2 cellular contexts compared by ENCODE assay signal in the genomic region with DNA sequence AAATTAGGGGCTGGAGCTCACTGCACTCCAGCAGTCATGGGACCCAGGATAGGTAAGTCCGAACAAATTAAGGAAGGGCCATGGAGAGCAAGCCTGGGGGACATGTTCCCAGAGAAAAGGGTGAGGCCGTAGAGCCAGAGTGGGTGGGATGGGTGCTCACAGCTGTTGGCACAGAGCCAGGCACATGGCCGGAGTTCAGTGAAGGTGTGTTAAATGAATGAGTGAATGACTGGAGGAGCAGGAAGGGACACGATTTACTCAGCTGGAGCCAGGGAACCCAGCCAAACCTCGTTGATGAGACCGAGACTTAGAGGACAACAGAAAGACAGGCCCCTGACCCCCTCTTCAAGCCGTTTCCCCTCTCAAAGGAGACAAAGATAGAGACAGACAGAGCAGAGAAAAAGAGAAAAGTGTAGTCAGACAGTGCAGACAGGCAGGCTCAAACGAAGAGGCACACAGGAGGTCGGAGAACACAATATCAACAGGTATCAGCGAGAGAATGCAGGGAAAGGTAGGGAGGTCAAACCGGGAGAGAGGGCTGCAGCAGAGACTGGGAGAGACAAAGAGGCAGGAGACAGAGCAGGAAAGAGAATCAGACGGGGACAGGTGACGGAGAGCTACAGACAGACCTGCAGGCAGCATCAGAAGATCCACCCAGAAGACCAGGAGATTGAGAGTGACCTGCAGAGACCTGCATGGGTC.
TF ChIP-seq lines count a peak whose summit lies in the region.

No MANE protein-coding gene starts in this region.

TF ChIP-seq in K562, 482 proteins besides CTCF, POLR2A, EP300 and RAD21:
- TF ChIP-seq NFIX (CRISPR knock-in tag; IDR thresholded peaks at IDR 0.05; ENCODE audit: low read depth): peak; percentile 62; the same call in 1 of the 2 replicates
- TF ChIP-seq NFIC (IDR thresholded peaks at IDR 0.05): peak; percentile 95
- TF ChIP-seq, protein P1, sequence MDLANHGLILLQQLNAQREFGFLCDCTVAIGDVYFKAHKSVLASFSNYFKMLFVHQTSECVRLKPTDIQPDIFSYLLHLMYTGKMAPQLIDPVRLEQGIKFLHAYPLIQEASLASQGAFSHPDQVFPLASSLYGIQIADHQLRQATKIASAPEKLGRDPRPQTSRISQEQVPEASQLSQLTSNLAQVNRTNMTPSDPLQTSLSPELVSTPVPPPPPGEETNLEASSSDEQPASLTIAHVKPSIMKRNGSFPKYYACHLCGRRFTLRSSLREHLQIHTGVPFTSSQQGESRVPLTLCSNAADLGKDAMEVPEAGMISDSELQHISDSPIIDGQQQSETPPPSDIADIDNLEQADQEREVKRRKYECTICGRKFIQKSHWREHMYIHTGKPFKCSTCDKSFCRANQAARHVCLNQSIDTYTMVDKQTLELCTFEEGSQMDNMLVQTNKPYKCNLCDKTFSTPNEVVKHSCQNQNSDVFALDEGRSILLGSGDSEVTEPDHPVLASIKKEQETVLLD (IDR thresholded peaks at IDR 0.05): no peak
- no peak for TF ChIP-seq TEAD4 (IDR thresholded peaks at IDR 0.05; ENCODE audit: low read length)
- TF ChIP-seq TEAD4 (CRISPR knock-in tag; IDR thresholded peaks at IDR 0.05; ENCODE audit: borderline replicate concordance): no peak
- TF ChIP-seq ZSCAN32 (CRISPR knock-in tag; IDR thresholded peaks at IDR 0.05): no peak
TF ChIP-seq in K562: peak in this region for 2.

TF ChIP-seq in HepG2, 621 proteins besides CTCF, POLR2A, EP300 and RAD21 (continues in another document):
- no peak for TF ChIP-seq FOXK1 (CRISPR knock-in tag; IDR thresholded peaks at IDR 0.05; ENCODE audit: borderline replicate concordance, low read depth)
- no peak for TF ChIP-seq SSRP1 (CRISPR knock-in tag; IDR thresholded peaks at IDR 0.05)
- no peak for TF ChIP-seq RORA (CRISPR knock-in tag; IDR thresholded peaks at IDR 0.05)
- 0 out of 2 replicates have a peak, but pooled peaks have one; percentile 24 for TF ChIP-seq ZNF605 (CRISPR knock-in tag; IDR thresholded peaks at IDR 0.05)
- TF ChIP-seq NFKB2 (CRISPR knock-in tag; IDR thresholded peaks at IDR 0.05; ENCODE audit: borderline replicate concordance): no peak
- TF ChIP-seq ELF3 (CRISPR knock-in tag; IDR thresholded peaks at IDR 0.05): no peak
- TF ChIP-seq, protein P2, sequence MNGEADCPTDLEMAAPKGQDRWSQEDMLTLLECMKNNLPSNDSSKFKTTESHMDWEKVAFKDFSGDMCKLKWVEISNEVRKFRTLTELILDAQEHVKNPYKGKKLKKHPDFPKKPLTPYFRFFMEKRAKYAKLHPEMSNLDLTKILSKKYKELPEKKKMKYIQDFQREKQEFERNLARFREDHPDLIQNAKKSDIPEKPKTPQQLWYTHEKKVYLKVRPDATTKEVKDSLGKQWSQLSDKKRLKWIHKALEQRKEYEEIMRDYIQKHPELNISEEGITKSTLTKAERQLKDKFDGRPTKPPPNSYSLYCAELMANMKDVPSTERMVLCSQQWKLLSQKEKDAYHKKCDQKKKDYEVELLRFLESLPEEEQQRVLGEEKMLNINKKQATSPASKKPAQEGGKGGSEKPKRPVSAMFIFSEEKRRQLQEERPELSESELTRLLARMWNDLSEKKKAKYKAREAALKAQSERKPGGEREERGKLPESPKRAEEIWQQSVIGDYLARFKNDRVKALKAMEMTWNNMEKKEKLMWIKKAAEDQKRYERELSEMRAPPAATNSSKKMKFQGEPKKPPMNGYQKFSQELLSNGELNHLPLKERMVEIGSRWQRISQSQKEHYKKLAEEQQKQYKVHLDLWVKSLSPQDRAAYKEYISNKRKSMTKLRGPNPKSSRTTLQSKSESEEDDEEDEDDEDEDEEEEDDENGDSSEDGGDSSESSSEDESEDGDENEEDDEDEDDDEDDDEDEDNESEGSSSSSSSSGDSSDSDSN (CRISPR knock-in tag; IDR thresholded peaks at IDR 0.05): no peak
- TF ChIP-seq, protein P3, sequence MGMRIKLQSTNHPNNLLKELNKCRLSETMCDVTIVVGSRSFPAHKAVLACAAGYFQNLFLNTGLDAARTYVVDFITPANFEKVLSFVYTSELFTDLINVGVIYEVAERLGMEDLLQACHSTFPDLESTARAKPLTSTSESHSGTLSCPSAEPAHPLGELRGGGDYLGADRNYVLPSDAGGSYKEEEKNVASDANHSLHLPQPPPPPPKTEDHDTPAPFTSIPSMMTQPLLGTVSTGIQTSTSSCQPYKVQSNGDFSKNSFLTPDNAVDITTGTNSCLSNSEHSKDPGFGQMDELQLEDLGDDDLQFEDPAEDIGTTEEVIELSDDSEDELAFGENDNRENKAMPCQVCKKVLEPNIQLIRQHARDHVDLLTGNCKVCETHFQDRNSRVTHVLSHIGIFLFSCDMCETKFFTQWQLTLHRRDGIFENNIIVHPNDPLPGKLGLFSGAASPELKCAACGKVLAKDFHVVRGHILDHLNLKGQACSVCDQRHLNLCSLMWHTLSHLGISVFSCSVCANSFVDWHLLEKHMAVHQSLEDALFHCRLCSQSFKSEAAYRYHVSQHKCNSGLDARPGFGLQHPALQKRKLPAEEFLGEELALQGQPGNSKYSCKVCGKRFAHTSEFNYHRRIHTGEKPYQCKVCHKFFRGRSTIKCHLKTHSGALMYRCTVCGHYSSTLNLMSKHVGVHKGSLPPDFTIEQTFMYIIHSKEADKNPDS (CRISPR knock-in tag; IDR thresholded peaks at IDR 0.05): no peak
- no peak for TF ChIP-seq ZNF484 (CRISPR knock-in tag; IDR thresholded peaks at IDR 0.05; ENCODE audit: borderline replicate concordance, low read depth)
- TF ChIP-seq, protein P4, sequence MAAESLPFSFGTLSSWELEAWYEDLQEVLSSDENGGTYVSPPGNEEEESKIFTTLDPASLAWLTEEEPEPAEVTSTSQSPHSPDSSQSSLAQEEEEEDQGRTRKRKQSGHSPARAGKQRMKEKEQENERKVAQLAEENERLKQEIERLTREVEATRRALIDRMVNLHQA (CRISPR knock-in tag; IDR thresholded peaks at IDR 0.05): no peak
- TF ChIP-seq ZNF501 (CRISPR knock-in tag; IDR thresholded peaks at IDR 0.05): 0 out of 2 replicates have a peak, but pooled peaks have one; percentile 28
- TF ChIP-seq ZNF546 (CRISPR knock-in tag; conservative IDR thresholded peaks at IDR 0.05): no peak
- no peak for TF ChIP-seq JUND (CRISPR knock-in tag; IDR thresholded peaks at IDR 0.05)
- TF ChIP-seq, protein P5, sequence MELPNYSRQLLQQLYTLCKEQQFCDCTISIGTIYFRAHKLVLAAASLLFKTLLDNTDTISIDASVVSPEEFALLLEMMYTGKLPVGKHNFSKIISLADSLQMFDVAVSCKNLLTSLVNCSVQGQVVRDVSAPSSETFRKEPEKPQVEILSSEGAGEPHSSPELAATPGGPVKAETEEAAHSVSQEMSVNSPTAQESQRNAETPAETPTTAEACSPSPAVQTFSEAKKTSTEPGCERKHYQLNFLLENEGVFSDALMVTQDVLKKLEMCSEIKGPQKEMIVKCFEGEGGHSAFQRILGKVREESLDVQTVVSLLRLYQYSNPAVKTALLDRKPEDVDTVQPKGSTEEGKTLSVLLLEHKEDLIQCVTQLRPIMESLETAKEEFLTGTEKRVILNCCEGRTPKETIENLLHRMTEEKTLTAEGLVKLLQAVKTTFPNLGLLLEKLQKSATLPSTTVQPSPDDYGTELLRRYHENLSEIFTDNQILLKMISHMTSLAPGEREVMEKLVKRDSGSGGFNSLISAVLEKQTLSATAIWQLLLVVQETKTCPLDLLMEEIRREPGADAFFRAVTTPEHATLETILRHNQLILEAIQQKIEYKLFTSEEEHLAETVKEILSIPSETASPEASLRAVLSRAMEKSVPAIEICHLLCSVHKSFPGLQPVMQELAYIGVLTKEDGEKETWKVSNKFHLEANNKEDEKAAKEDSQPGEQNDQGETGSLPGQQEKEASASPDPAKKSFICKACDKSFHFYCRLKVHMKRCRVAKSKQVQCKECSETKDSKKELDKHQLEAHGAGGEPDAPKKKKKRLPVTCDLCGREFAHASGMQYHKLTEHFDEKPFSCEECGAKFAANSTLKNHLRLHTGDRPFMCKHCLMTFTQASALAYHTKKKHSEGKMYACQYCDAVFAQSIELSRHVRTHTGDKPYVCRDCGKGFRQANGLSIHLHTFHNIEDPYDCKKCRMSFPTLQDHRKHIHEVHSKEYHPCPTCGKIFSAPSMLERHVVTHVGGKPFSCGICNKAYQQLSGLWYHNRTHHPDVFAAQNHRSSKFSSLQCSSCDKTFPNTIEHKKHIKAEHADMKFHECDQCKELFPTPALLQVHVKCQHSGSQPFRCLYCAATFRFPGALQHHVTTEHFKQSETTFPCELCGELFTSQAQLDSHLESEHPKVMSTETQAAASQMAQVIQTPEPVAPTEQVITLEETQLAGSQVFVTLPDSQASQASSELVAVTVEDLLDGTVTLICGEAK (IDR thresholded peaks at IDR 0.05): no peak
- TF ChIP-seq, protein P5 (CRISPR knock-in tag; IDR thresholded peaks at IDR 0.05): no peak
- TF ChIP-seq, protein P6, sequence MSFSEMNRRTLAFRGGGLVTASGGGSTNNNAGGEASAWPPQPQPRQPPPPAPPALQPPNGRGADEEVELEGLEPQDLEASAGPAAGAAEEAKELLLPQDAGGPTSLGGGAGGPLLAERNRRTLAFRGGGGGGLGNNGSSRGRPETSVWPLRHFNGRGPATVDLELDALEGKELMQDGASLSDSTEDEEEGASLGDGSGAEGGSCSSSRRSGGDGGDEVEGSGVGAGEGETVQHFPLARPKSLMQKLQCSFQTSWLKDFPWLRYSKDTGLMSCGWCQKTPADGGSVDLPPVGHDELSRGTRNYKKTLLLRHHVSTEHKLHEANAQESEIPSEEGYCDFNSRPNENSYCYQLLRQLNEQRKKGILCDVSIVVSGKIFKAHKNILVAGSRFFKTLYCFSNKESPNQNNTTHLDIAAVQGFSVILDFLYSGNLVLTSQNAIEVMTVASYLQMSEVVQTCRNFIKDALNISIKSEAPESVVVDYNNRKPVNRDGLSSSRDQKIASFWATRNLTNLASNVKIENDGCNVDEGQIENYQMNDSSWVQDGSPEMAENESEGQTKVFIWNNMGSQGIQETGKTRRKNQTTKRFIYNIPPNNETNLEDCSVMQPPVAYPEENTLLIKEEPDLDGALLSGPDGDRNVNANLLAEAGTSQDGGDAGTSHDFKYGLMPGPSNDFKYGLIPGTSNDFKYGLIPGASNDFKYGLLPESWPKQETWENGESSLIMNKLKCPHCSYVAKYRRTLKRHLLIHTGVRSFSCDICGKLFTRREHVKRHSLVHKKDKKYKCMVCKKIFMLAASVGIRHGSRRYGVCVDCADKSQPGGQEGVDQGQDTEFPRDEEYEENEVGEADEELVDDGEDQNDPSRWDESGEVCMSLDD (CRISPR knock-in tag; IDR thresholded peaks at IDR 0.05; ENCODE audit: borderline replicate concordance): no peak
- TF ChIP-seq HOXA3 (CRISPR knock-in tag; IDR thresholded peaks at IDR 0.05): no peak
- TF ChIP-seq, protein P7, sequence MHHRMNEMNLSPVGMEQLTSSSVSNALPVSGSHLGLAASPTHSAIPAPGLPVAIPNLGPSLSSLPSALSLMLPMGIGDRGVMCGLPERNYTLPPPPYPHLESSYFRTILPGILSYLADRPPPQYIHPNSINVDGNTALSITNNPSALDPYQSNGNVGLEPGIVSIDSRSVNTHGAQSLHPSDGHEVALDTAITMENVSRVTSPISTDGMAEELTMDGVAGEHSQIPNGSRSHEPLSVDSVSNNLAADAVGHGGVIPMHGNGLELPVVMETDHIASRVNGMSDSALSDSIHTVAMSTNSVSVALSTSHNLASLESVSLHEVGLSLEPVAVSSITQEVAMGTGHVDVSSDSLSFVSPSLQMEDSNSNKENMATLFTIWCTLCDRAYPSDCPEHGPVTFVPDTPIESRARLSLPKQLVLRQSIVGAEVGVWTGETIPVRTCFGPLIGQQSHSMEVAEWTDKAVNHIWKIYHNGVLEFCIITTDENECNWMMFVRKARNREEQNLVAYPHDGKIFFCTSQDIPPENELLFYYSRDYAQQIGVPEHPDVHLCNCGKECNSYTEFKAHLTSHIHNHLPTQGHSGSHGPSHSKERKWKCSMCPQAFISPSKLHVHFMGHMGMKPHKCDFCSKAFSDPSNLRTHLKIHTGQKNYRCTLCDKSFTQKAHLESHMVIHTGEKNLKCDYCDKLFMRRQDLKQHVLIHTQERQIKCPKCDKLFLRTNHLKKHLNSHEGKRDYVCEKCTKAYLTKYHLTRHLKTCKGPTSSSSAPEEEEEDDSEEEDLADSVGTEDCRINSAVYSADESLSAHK (CRISPR knock-in tag; IDR thresholded peaks at IDR 0.05; ENCODE audit: borderline replicate concordance): no peak
- no peak for TF ChIP-seq CHD4 (IDR thresholded peaks at IDR 0.05; ENCODE audit: borderline replicate concordance, low read length)
- no peak for TF ChIP-seq ZNF7 (CRISPR knock-in tag; IDR thresholded peaks at IDR 0.05)
- TF ChIP-seq, protein P8, sequence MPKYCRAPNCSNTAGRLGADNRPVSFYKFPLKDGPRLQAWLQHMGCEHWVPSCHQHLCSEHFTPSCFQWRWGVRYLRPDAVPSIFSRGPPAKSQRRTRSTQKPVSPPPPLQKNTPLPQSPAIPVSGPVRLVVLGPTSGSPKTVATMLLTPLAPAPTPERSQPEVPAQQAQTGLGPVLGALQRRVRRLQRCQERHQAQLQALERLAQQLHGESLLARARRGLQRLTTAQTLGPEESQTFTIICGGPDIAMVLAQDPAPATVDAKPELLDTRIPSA (CRISPR knock-in tag; IDR thresholded peaks at IDR 0.05; ENCODE audit: borderline replicate concordance): no peak
- TF ChIP-seq, protein P9, sequence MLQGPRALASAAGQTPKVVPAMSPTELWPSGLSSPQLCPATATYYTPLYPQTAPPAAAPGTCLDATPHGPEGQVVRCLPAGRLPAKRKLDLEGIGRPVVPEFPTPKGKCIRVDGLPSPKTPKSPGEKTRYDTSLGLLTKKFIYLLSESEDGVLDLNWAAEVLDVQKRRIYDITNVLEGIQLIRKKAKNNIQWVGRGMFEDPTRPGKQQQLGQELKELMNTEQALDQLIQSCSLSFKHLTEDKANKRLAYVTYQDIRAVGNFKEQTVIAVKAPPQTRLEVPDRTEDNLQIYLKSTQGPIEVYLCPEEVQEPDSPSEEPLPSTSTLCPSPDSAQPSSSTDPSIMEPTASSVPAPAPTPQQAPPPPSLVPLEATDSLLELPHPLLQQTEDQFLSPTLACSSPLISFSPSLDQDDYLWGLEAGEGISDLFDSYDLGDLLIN (CRISPR knock-in tag; IDR thresholded peaks at IDR 0.05; ENCODE audit: borderline replicate concordance): no peak
- no peak for TF ChIP-seq IRX3 (CRISPR knock-in tag; IDR thresholded peaks at IDR 0.05; ENCODE audit: borderline replicate concordance, low read depth)
- no peak for TF ChIP-seq POGZ (CRISPR knock-in tag; IDR thresholded peaks at IDR 0.05)
- TF ChIP-seq SRSF1 (optimal IDR thresholded peaks at IDR 0.05; ENCODE audit: low read depth, low read length): no peak
